Comparison of ENCODE assay signal across 23 cellular contexts in genomic region chr4:102319594-102319993, GRCh38. TPM values are rescaled to one million over a fixed set of nuclear protein-coding genes. Genes with fewer than 3 reads are reported as not detected.
DNase-seq lines count a peak whose midpoint lies in the region; ATAC-seq, FAIRE-seq and TF ChIP-seq lines count a peak whose summit lies in the region.
"Had no signal": no experiment of that assay in that cellular context is flagged by ENCODE, and none has a peak within 500 bp of the region (broad histone marks: within the 10 kb centered on the region; RNA-seq: fewer than 3 reads in every experiment).

No MANE protein-coding gene starts in this region.

- peaks cover 34% of the 10 kb centered on the region for H3K36me3 Mint-ChIP-seq in MCF 10A (ENCODE audit: insufficient read depth, unreplicated experiment)

- no TSS peak for BruUV-seq in MCF 10A (replicated peaks; lab: Mats Ljungman, UMichigan)
- no TSS peak for BruUV-seq in K562 (replicated peaks; lab: Mats Ljungman, UMichigan)

- no peak for ATAC-seq in K562
- ATAC-seq in lower lobe of right lung: no peak
- ATAC-seq in GM18520 (IDR thresholded peaks at IDR 0.05; ENCODE audit: unreplicated experiment): no peak

- TF ChIP-seq CTCF in breast epithelium (IDR thresholded peaks at IDR 0.05): no peak
- no peak for TF ChIP-seq CTCF in MCF 10A (IDR thresholded peaks at IDR 0.05; ENCODE audit: unreplicated experiment)
- TF ChIP-seq CTCF in K562 (IDR thresholded peaks at IDR 0.05 in 2 of 3, conservative IDR thresholded peaks at IDR 0.05 in 1 of 3; ENCODE audit: insufficient read depth in 2 of 3, low read depth in 1 of 3, low read length in 3 of 3): no peak
- no peak for TF ChIP-seq CTCF in lower lobe of right lung (IDR thresholded peaks at IDR 0.05)

- no peaks in the 10 kb centered on the region for H3K9me1 ChIP-seq in K562 (ENCODE audit: control insufficient read depth, insufficient read depth, low read length)

- TF ChIP-seq POLR2A in breast epithelium (IDR thresholded peaks at IDR 0.05) (no peak), K562 (conservative IDR thresholded peaks at IDR 0.05) (no peak)

- no peak overlapping the region for H3K4me3 Mint-ChIP-seq in MCF 10A (ENCODE audit: unreplicated experiment)
- H3K4me3 Mint-ChIP-seq: activated naive CD8-positive, alpha-beta T cell treated with anti-CD3 and anti-CD28 coated beads for 36 hours; activated T-helper 1 cell treated with anti-CD3 and anti-CD28 coated beads, Interleukin-12 subunit alpha, Interleukin-12 subunit beta, Interleukin-2, Interleukin-4 antibody, amounts not matched to agents 30 ng/mL and 10 ng/mL and 1 ng/mL, durations not matched to agents 14 hours and 24 hours and 36 hours; immature natural killer cell had no signal

- H3K27ac ChIP-seq in breast epithelium (peak overlapping the region; percentile 52 to 57), K562 (ENCODE audit: extremely low read depth, low read depth, low read length) (no peak overlapping the region), lower lobe of right lung (peak overlapping the region; percentile 58)
- H3K27ac ChIP-seq: BLaER1, esophagus squamous epithelium, SK-N-MC had no signal

- no peaks in the 10 kb centered on the region for H3K79me2 ChIP-seq in K562 (ENCODE audit: control insufficient read depth, insufficient read depth, low read length)

- DNase-seq in breast epithelium (ENCODE audit: low spot score in 2 of 2): no peak
- no peak for DNase-seq in MCF 10A (ENCODE audit: unreplicated experiment)
- no peak for DNase-seq in K562 (ENCODE audit: extremely low read depth in 1 of 4, low spot score in 3 of 4)
- no peak for DNase-seq in lower lobe of right lung
- DNase-seq in COLO668 (lab: John Stamatoyannopoulos, UW; ENCODE audit: unreplicated experiment): no peak
- DNase-seq in activated gamma-delta T cell (lab: John Stamatoyannopoulos, UW): no peak
- DNase-seq in activated CD8-positive, alpha-beta memory T cell treated with anti-CD3 and anti-CD28 coated beads for 24 hours: no peak
- DNase-seq: activated naive CD8-positive, alpha-beta T cell treated with anti-CD3 and anti-CD28 coated beads for 36 hours; effector CD8-positive, alpha-beta T cell; esophagus squamous epithelium; immature natural killer cell; Kasumi-1; NCI-H1048; NCI-H2029; NCI-H446; occipital lobe; RPMI8226; T-helper 9 cell had no signal

- WGBS in K562 (ENCODE audit: insufficient coverage, low coverage, missing lambda C conversion rate): 42% methylated on average over 3 of the region's 3 CpGs

- H3K27me3 ChIP-seq in breast epithelium (no peaks in the 10 kb centered on the region), K562 (ENCODE audit: control insufficient read depth in 2 of 2, insufficient read depth in 2 of 2, low read length in 2 of 2) (no peaks in the 10 kb centered on the region), lower lobe of right lung (ENCODE audit: low read depth) (no peaks in the 10 kb centered on the region)
- H3K27me3 ChIP-seq: BLaER1, esophagus squamous epithelium had no signal

- no peaks in the 10 kb centered on the region for H3K9me3 ChIP-seq in breast epithelium
- no peaks in the 10 kb centered on the region for H3K9me3 ChIP-seq in K562 (replicated peaks; ENCODE audit: control insufficient read depth, insufficient read depth, low read depth, low read length)
- H3K9me3 ChIP-seq in lower lobe of right lung: no peaks in the 10 kb centered on the region
- H3K9me3 ChIP-seq: BLaER1, esophagus squamous epithelium had no signal

- H3K9ac ChIP-seq in K562 (ENCODE audit: insufficient read depth in 1 of 2, low read depth in 2 of 2, low read length in 2 of 2): no peak overlapping the region
- H3K9ac ChIP-seq: BLaER1 had no signal

- no peaks in the 10 kb centered on the region for H3K27me3 Mint-ChIP-seq in MCF 10A (ENCODE audit: insufficient read depth, unreplicated experiment)
- H3K27me3 Mint-ChIP-seq: activated naive CD8-positive, alpha-beta T cell treated with anti-CD3 and anti-CD28 coated beads for 36 hours had no signal

- in situ Hi-C loops in K562 (cut with MboI): no loop called here

- CTCF ChIA-PET in MCF 10A (lab: Yijun Ruan, JAX) (no interaction called here), K562 (lab: Yijun Ruan, JAX; ENCODE audit: low intra/inter-chr PET ratio) (no interaction called here)

- no peaks in the 10 kb centered on the region for H3K4me1 ChIP-seq in breast epithelium
- H3K4me1 ChIP-seq in K562 (replicated peaks in 1 of 2; ENCODE audit: control insufficient read depth in 2 of 2, insufficient read depth in 2 of 2, low read length in 2 of 2): peaks cover 0 to 2% of the 10 kb centered on the region in 2 experiments; a peak in 1 of 5 replicates
- peaks cover 17% of the 10 kb centered on the region for H3K4me1 ChIP-seq in lower lobe of right lung
- H3K4me1 ChIP-seq: esophagus squamous epithelium had no signal

- H3K4me3 ChIP-seq in breast epithelium (no peak overlapping the region), K562 (no peak overlapping the region), lower lobe of right lung (no peak overlapping the region)
- H3K4me3 ChIP-seq: BLaER1, esophagus squamous epithelium, SK-N-MC had no signal

- intact Hi-C loops in breast epithelium (cut with DNase I; ENCODE audit: low total_unique reads) (no loop called here), MCF 10A (cut with micrococcal nuclease) (no loop called here), K562 (cut with micrococcal nuclease) (no loop called here), lower lobe of right lung (cut with DNase I) (no loop called here)

- no peak for TF ChIP-seq RAD21 in K562 (CRISPR knock-in tag; conservative IDR thresholded peaks at IDR 0.05 in 1 of 2, IDR thresholded peaks at IDR 0.05 in 1 of 2)

- peaks cover 2% of the 10 kb centered on the region for H3K9me3 Mint-ChIP-seq in MCF 10A (ENCODE audit: unreplicated experiment)
- H3K9me3 Mint-ChIP-seq: activated naive CD8-positive, alpha-beta T cell treated with anti-CD3 and anti-CD28 coated beads for 36 hours; activated T-helper 1 cell treated with anti-CD3 and anti-CD28 coated beads, Interleukin-12 subunit alpha, Interleukin-12 subunit beta, Interleukin-2, Interleukin-4 antibody, amounts not matched to agents 30 ng/mL and 10 ng/mL and 1 ng/mL, durations not matched to agents 14 hours and 24 hours and 36 hours; immature natural killer cell had no signal

- no peak for FAIRE-seq in K562 (lab: Jason Lieb, UNC)
- FAIRE-seq: urothelium cell line had no signal

- no peak overlapping the region for H3K4me2 ChIP-seq in K562 (ENCODE audit: insufficient read depth, low read length)
- H3K4me2 ChIP-seq: BLaER1 had no signal

- POLR2A ChIA-PET in MCF 10A (lab: Yijun Ruan, JAX): no interaction called here
- POLR2A ChIA-PET in K562 (lab: Yijun Ruan, JAX): no interaction called here

- no peaks in the 10 kb centered on the region for H3K36me3 ChIP-seq in breast epithelium
- H3K36me3 ChIP-seq in K562 (ENCODE audit: control insufficient read depth, insufficient read depth, low read length): no peaks in the 10 kb centered on the region
- H3K36me3 ChIP-seq in lower lobe of right lung: peaks cover 18% of the 10 kb centered on the region
- H3K36me3 ChIP-seq: esophagus squamous epithelium had no signal

- no peaks in the 10 kb centered on the region for H4K20me1 ChIP-seq in K562 (replicated peaks; ENCODE audit: control insufficient read depth, insufficient read depth, low read length)

- H3K4me1 Mint-ChIP-seq in MCF 10A (ENCODE audit: insufficient read depth, unreplicated experiment): peaks cover under 1% of the 10 kb centered on the region
- H3K4me1 Mint-ChIP-seq: immature natural killer cell had no signal

- no peak overlapping the region for H3K27ac Mint-ChIP-seq in MCF 10A (ENCODE audit: low read depth, unreplicated experiment)
- H3K27ac Mint-ChIP-seq: activated naive CD8-positive, alpha-beta T cell treated with anti-CD3 and anti-CD28 coated beads for 36 hours; activated T-helper 1 cell treated with anti-CD3 and anti-CD28 coated beads, Interleukin-12 subunit alpha, Interleukin-12 subunit beta, Interleukin-2, Interleukin-4 antibody, amounts not matched to agents 30 ng/mL and 10 ng/mL and 1 ng/mL, durations not matched to agents 14 hours and 24 hours and 36 hours; immature natural killer cell had no signal

- H2AFZ ChIP-seq in K562 (ENCODE audit: low read depth, low read length): no peak overlapping the region

- TF ChIP-seq EP300 in K562 (IDR thresholded peaks at IDR 0.05; ENCODE audit: low read length): no peak

TF ChIP-seq in K562, 482 proteins besides CTCF, POLR2A, EP300 and RAD21 (continues in another document):
- no peak for TF ChIP-seq RUNX1 (IDR thresholded peaks at IDR 0.05; ENCODE audit: low read depth)

RNA-seq across cellular contexts. Expression of gene SLC39A8, which starts 25.7 kb away (rescaled TPM):
- 10 to 100 TPM; 10.6 to 66.3 (median 31.8) TPM for total RNA-seq in breast epithelium
- total RNA-seq in MCF 10A (2022): 35.1 and 43.3 TPM in 2 replicates
- 14.1 and 21.4 TPM in 2 replicates for total RNA-seq in K562 (2011; cell fraction: chromatin; rRNA removed; ENCODE audit: low replicate concordance)
- 21.0 and 22.1 TPM in 2 replicates for total RNA-seq in K562 (2011; cell fraction: nucleolus; rRNA removed)
- total RNA-seq in K562 (2011; cell fraction: nucleoplasm; rRNA removed): 26.5 and 37.0 TPM in 2 replicates
- total RNA-seq in K562 (2014; rRNA removed): 23.4 and 25.0 TPM in 2 replicates
- 30.3 and 34.8 TPM in 2 replicates for total RNA-seq in K562 (2014; rRNA removed; fragmentation: Illumina TruSeq; extraction: Trizol)
- total RNA-seq in K562 (2015; rRNA removed; fragmentation: Illumina TruSeq; extraction: Trizol): 21.6 and 26.3 TPM in 2 replicates
- 26.1 and 27.0 TPM in 2 replicates for total RNA-seq in K562 (2021)
- 19.6 and 26.7 TPM in 2 replicates for polyA plus RNA-seq in K562 (2011; rRNA removed)
- polyA plus RNA-seq in K562 (2011; cell fraction: cytosol; rRNA removed): 11.6 and 14.2 TPM in 2 replicates
- 5.8 and 8.1 TPM in 2 replicates for polyA plus RNA-seq in K562 (2011; cell fraction: nucleus; rRNA removed)
- polyA plus RNA-seq in K562 (2012): 15.9 and 26.6 TPM in 2 replicates
- polyA plus RNA-seq in K562 (2014; fragmentation: Illumina TruSeq; extraction: Trizol): 17.3 and 21.1 TPM in 2 replicates
- polyA plus RNA-seq in K562 (2014; fragmentation: Nextera tagmentation; extraction: Ambion mirVana): 10 to 100 TPM in 1 of 2 experiments, 1 to 10 TPM in 1; 8.2 to 10.1 TPM
- 14.1 and 15.6 TPM in 2 replicates for polyA plus RNA-seq in K562 (2014; rRNA removed)
- 33.1 and 39.5 TPM in 2 replicates for polyA minus RNA-seq in K562 (2011; rRNA and poly(A)+ RNA removed)
- 15.0 and 20.7 TPM in 2 replicates for polyA minus RNA-seq in K562 (2011; cell fraction: cytosol; rRNA and poly(A)+ RNA removed)
- 6.6 and 10.2 TPM in 2 replicates for polyA minus RNA-seq in K562 (2011; cell fraction: nucleus; rRNA and poly(A)+ RNA removed)
- 370 TPM for total RNA-seq in lower lobe of right lung
